Comparison of ENCODE assay signal across 24 cellular contexts in the genomic region with DNA sequence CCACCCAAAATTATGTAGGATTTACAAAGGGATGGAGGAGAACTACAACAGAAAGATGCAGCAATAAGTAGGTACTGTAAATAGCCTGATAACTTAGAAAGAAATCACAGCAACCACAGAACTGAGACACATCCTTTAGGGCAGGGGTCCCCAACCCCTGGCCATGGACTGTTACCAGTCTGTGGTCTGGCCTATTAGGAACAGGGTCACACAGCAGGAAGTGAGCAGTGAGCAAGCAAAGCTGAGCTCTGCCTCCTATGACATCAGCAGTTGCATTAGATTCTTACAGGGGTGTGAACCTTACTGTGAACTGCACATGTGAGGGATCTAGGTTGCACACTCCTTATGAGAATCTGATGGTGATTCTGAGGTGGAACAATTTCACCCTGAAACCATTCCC.
"Had no signal": no experiment of that assay in that cellular context is flagged by ENCODE, and none has a peak within 500 bp of the region (broad histone marks: within the 10 kb centered on the region; RNA-seq: fewer than 3 reads in every experiment).

No MANE protein-coding gene starts in this region.

- H3K9me3 ChIP-seq: pancreas, prostate gland, sigmoid colon, uterus had no signal

- ATAC-seq: heart right ventricle; left colon; mucosa of descending colon; naive thymus-derived CD4-positive, alpha-beta T cell; natural killer cell treated with Interleukin-12 subunit alpha and Interleukin-12 subunit beta and Interleukin-15 and Interleukin-18, amount 100 ng/mL, for 72 hours; pancreas; right cardiac atrium; stimulated activated effector memory CD8-positive, alpha-beta T cell treated with anti-CD3 and anti-CD28 coated beads, Interleukin-12 subunit alpha, Interleukin-12 subunit beta, amount 100 ng/mL, for 72 hours had no signal

- H3K27ac ChIP-seq: heart right ventricle, hepatocyte, left ventricle myocardium inferior, pancreas, prostate gland, sigmoid colon, spleen, tibial nerve, uterus had no signal

- H3K36me3 ChIP-seq: heart right ventricle, left ventricle myocardium inferior, pancreas, prostate gland, sigmoid colon, spleen, tibial nerve, uterus had no signal

- H3K4me1 ChIP-seq: heart right ventricle, left ventricle myocardium inferior, pancreas, prostate gland, sigmoid colon, spleen, tibial nerve, uterus had no signal

- H3K4me3 ChIP-seq: heart right ventricle, hepatocyte, left ventricle myocardium inferior, lung, mucosa of descending colon, pancreas, prostate gland, sigmoid colon, spleen, tibial nerve, uterus had no signal

- H3K27me3 ChIP-seq: heart right ventricle, hepatocyte, pancreas, sigmoid colon, spleen, tibial nerve, uterus had no signal

- DNase-seq: heart right ventricle; kidney; left colon; left ventricle myocardium inferior; midbrain; mucosa of descending colon; naive thymus-derived CD4-positive, alpha-beta T cell; nucleus accumbens; pancreas; posterior cingulate gyrus; retina; right cardiac atrium; sigmoid colon; small intestine; spleen; stimulated activated CD4-positive, alpha-beta T cell treated with anti-CD3 and anti-CD28 coated beads, Interleukin-4, amount 100 ng/mL, for 24 hours; stimulated activated naive CD4-positive, alpha-beta T cell; uterus had no signal
